26 cellular contexts compared by ENCODE assay signal in the genomic region with DNA sequence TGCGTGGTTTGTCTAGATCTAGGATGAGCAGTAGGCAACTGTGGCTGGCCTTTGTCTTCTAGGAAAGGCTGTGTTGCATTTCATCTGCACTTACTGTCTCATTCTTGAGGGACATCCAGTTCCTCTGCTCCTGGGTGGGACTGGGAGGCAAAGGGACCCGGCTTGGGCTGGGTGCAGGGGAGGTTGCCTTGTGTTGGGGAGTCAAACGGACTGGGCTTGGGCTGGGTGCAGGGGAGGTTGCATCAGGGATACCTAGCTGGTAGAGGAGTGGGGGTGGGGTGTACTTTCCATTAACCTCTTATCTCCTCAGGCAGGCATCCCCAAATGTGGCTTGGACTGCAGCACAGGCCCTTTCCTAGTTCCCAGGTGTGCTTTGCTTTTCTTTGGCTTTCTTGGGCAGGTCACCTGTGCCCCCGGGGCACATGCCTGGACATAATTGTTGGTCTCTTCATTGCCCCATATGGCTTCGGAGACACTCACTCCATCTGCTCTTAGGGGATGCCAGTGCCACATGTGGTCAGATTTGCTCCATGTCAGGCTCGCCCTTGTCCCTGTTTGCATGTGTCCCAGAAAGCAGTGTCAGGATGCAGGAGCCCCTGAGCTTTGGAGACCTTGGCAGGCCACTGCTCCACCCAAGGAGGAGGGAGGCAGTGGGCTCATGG.
DNase-seq lines count a peak whose midpoint lies in the region; ATAC-seq and TF ChIP-seq lines count a peak whose summit lies in the region.
"Had no signal": no experiment of that assay in that cellular context is flagged by ENCODE, and none has a peak within 500 bp of the region (broad histone marks: within the 10 kb centered on the region; RNA-seq: fewer than 3 reads in every experiment).

No MANE protein-coding gene starts in this region.

- peaks cover 61% of the 10 kb centered on the region for H3K9me3 ChIP-seq in iPS-18c (ENCODE audit: control insufficient read depth, insufficient read depth, low read length)
- H3K9me3 ChIP-seq in GM23248 (ENCODE audit: low read depth), result no peaks in the 10 kb centered on the region

- H3K36me3 Mint-ChIP-seq in chondrocyte (ENCODE audit: low read depth), result no peaks in the 10 kb centered on the region
- H3K36me3 Mint-ChIP-seq: CD14-positive monocyte; CD4-positive, CD25-positive, alpha-beta regulatory T cell had no signal

- H3F3A ChIP-seq in GM23248 (ENCODE audit: insufficient read depth), result no peaks in the 10 kb centered on the region

- H3K4me1 ChIP-seq in GM23248 (ENCODE audit: insufficient read depth), result no peaks in the 10 kb centered on the region
- H3K4me1 ChIP-seq: BE2C, BLaER1 had no signal

- H3K9me2 ChIP-seq in GM23248 (ENCODE audit: insufficient read depth), result no peaks in the 10 kb centered on the region

- intact Hi-C loops in Right ventricle myocardium superior (cut with DNase I) (no loop called here), left cardiac atrium (cut with DNase I) (no loop called here), posterior vena cava (cut with DNase I) (no loop called here)

- ATAC-seq in Right ventricle myocardium superior (ENCODE audit: poor library complexity) (no peak), left cardiac atrium (no peak), HG03571 (IDR thresholded peaks at IDR 0.05; ENCODE audit: unreplicated experiment) (no peak)
- ATAC-seq: GM12878 had no signal

- H3K27me3 ChIP-seq in GM23248 (replicated peaks; ENCODE audit: insufficient read depth), result no peaks in the 10 kb centered on the region
- H3K27me3 ChIP-seq: BE2C, BLaER1 had no signal

- H3K9me3 Mint-ChIP-seq in chondrocyte (ENCODE audit: low read depth), result peaks cover 36% of the 10 kb centered on the region

- DNase-seq in Right ventricle myocardium superior (peak; percentile 20), left cardiac atrium (no peak), chondrocyte (ENCODE audit: low spot score) (peak; percentile 50), posterior vena cava (ENCODE audit: low spot score) (peak; percentile 67), GM23248 (no peak), NCI-H748 (lab: John Stamatoyannopoulos, UW; ENCODE audit: unreplicated experiment) (no peak)
- DNase-seq: 8988T; ACHN; BE2C; C1 segment of cervical spinal cord; CD4-positive, alpha-beta memory T cell; CD4-positive, CD25-positive, alpha-beta regulatory T cell; CD8-positive, alpha-beta memory T cell; COR-L47; DMS 273 treated with DMSO at 0.1 percent for 48 hours; DMS153; DMS53; DMS79; DND-41; EL; GDM1 had no signal

- H2AFZ ChIP-seq in GM23248, result no peak overlapping the region

- in situ Hi-C loops in GM23248 (cut with MboI), result no loop called here

- H3K4me1 Mint-ChIP-seq in chondrocyte (ENCODE audit: low read depth), result no peaks in the 10 kb centered on the region
- H3K4me1 Mint-ChIP-seq: CD14-positive monocyte; CD4-positive, CD25-positive, alpha-beta regulatory T cell; CD8-positive, alpha-beta memory T cell had no signal

- no peak overlapping the region for H3K4me2 ChIP-seq in GM23248 (ENCODE audit: unreplicated experiment)
- H3K4me2 ChIP-seq: BLaER1 had no signal

- WGBS in GM23248 (ENCODE audit: low coverage in 1 of 2, low lambda C conversion rate in 2 of 2, missing lambda C conversion rate in 2 of 2), 2 experiments, result 14 to 18% methylated on average over 6 of the region's 6 CpGs

- H3K4me3 Mint-ChIP-seq in chondrocyte (ENCODE audit: unreplicated experiment), result no peak overlapping the region
- H3K4me3 Mint-ChIP-seq: CD14-positive monocyte; CD4-positive, alpha-beta memory T cell; CD8-positive, alpha-beta memory T cell had no signal

- peak overlapping the region; percentile 9; the same call in 1 of the 2 replicates for H3K4me3 ChIP-seq in iPS-18c (ENCODE audit: insufficient read depth, low read depth, low read length)
- no peak overlapping the region for H3K4me3 ChIP-seq in GM23248
- H3K4me3 ChIP-seq: BLaER1, GM12878 had no signal

- no peaks in the 10 kb centered on the region for H3K36me3 ChIP-seq in GM23248 (ENCODE audit: low read depth)
- H3K36me3 ChIP-seq: BE2C, BLaER1 had no signal

- no peak overlapping the region for H3K9ac ChIP-seq in GM23248
- H3K9ac ChIP-seq: BLaER1 had no signal

- H3K27me3 Mint-ChIP-seq in chondrocyte (ENCODE audit: low read depth), result no peaks in the 10 kb centered on the region
- H3K27me3 Mint-ChIP-seq: CD4-positive, alpha-beta memory T cell; CD4-positive, CD25-positive, alpha-beta regulatory T cell; CD8-positive, alpha-beta memory T cell had no signal

- no peaks in the 10 kb centered on the region for H4K20me1 ChIP-seq in GM23248 (ENCODE audit: insufficient read depth)
- H4K20me1 ChIP-seq: BLaER1 had no signal

- no peak overlapping the region for H3K27ac Mint-ChIP-seq in chondrocyte (ENCODE audit: unreplicated experiment)
- H3K27ac Mint-ChIP-seq: CD14-positive monocyte; CD4-positive, alpha-beta memory T cell; CD4-positive, CD25-positive, alpha-beta regulatory T cell; CD8-positive, alpha-beta memory T cell had no signal

- no peaks in the 10 kb centered on the region for H3K79me2 ChIP-seq in GM23248 (ENCODE audit: insufficient read depth)

- no peak overlapping the region for H3K27ac ChIP-seq in GM23248
- H3K27ac ChIP-seq: BLaER1 had no signal

- TF ChIP-seq CTCF in chondrocyte (IDR thresholded peaks at IDR 0.05), result no peak

Comparison
In these comparisons a context has a peak if more than half of its experiments do, and no peak if none do; other contexts are left out.
1. DNase-seq: peak in Right ventricle myocardium superior (single experiment), chondrocyte (single experiment) and posterior vena cava (single experiment); none in left cardiac atrium (single experiment), GM23248 (single experiment) and NCI-H748 (single experiment).